Comparison of ENCODE assay signal across 28 cellular contexts in the genomic region with DNA sequence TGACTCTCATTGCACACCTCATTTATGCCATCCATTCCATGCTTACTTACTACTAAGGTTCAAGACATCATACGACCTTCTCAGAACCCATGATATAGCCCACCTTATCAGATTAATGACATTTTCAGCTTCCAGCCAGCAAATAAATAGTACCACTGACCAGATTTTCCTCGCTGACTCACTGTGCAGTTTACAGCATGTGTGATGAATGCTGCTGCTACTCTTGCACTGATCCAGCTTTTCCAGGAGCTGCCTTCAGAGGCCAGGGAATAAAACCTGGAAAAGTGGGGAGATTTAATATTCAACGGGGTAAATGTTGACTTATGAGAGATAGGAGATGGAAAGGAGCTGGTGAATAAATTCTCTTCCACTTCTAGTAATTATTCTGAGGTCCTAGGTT.
A peak's percentile ranks its signal among the peaks of the same experiment; 100 is the strongest.
DNase-seq lines count a peak whose midpoint lies in the region; FAIRE-seq and TF ChIP-seq lines count a peak whose summit lies in the region.
"Had no signal": no experiment of that assay in that cellular context is flagged by ENCODE, and none has a peak within 500 bp of the region (broad histone marks: within the 10 kb centered on the region; RNA-seq: fewer than 3 reads in every experiment).

No MANE protein-coding gene starts in this region.

- 65% methylated on average over 3 of the region's 3 CpGs for WGBS in mesenchymal stem cell

- H2BK120ac ChIP-seq in mesenchymal stem cell (ENCODE audit: low read depth, low read length): no peak overlapping the region

- H3K4me3 Mint-ChIP-seq in HFFc6: no peak overlapping the region
- H3K4me3 Mint-ChIP-seq: B cell; CD8-positive, alpha-beta T cell; H9; T-cell had no signal

- no peak overlapping the region for H3K27ac ChIP-seq in mesenchymal stem cell (ENCODE audit: low read length, poor library complexity, severe bottlenecking)
- H3K27ac ChIP-seq: C4-2B had no signal

- no peak for FAIRE-seq in bronchial epithelial cell (lab: Jason Lieb, UNC)
- FAIRE-seq: A204.1, GM12892, HTR-8/SVneo had no signal

- H2BK5ac ChIP-seq in mesenchymal stem cell (ENCODE audit: low read depth, low read length, poor library complexity, severe bottlenecking): no peak overlapping the region

- H3K4me1 Mint-ChIP-seq in HFFc6 (ENCODE audit: low read depth): peaks cover 80% of the 10 kb centered on the region
- H3K4me1 Mint-ChIP-seq: B cell, T-cell had no signal

- no peaks in the 10 kb centered on the region for H3K79me1 ChIP-seq in mesenchymal stem cell (replicated peaks; ENCODE audit: low read length, poor library complexity, severe bottlenecking)

- H3K36me3 ChIP-seq in bronchial epithelial cell (ENCODE audit: control insufficient read depth, insufficient read depth, low read length): no peaks in the 10 kb centered on the region
- no peaks in the 10 kb centered on the region for H3K36me3 ChIP-seq in mesenchymal stem cell (ENCODE audit: control insufficient read depth in 1 of 2, insufficient read depth in 2 of 2, low read depth in 1 of 2, low read length in 2 of 2)

- H4K91ac ChIP-seq in mesenchymal stem cell (ENCODE audit: low read length): no peak overlapping the region

- H3K14ac ChIP-seq in mesenchymal stem cell (ENCODE audit: low read length in 2 of 2): no peak overlapping the region

- H3K9me3 Mint-ChIP-seq in HFFc6: peaks cover 21% of the 10 kb centered on the region

- H4K8ac ChIP-seq in mesenchymal stem cell (ENCODE audit: low read length): no peak overlapping the region

- no peak overlapping the region for H3K9ac ChIP-seq in mesenchymal stem cell (ENCODE audit: low read length)

- H3K4ac ChIP-seq in mesenchymal stem cell (ENCODE audit: low read depth in 1 of 2, low read length in 2 of 2): no peak overlapping the region

- DNase-seq in EH (ENCODE audit: low read depth) (peak; percentile 50), HFFc6 (no peak), bronchial epithelial cell (ENCODE audit: low read depth) (peak; percentile 7), mesenchymal stem cell (peak; percentile 14), H4 (ENCODE audit: low spot score) (no peak), RPMI8226 (no peak), GM13976 (ENCODE audit: low spot score) (no peak), NCI-H2171 (lab: John Stamatoyannopoulos, UW) (no peak)
- DNase-seq: Caco-2; CD8-positive, alpha-beta T cell; EL; GDM1; H9; KBM-7; NCI-H1417; NCI-H1694; NCI-H2081; NCI-H2171 treated with DMSO at 0.1 percent for 48 hours; NCI-H446; NCI-H524 treated with DMSO at 0.1 percent for 48 hours; NCI-H774; Right ventricle myocardium superior; T-cell had no signal

- H2BK12ac ChIP-seq in mesenchymal stem cell (ENCODE audit: low read length in 2 of 2): no peak overlapping the region

- peak overlapping the region; percentile 56 for H3K27ac Mint-ChIP-seq in HFFc6
- H3K27ac Mint-ChIP-seq: B cell; CD8-positive, alpha-beta T cell; H9; T-cell had no signal

- no peak overlapping the region for H3K18ac ChIP-seq in mesenchymal stem cell (ENCODE audit: low read depth in 1 of 2, low read length in 2 of 2)

- no peak overlapping the region for H3K4me3 ChIP-seq in bronchial epithelial cell (ENCODE audit: low read depth, low read length)
- H3K4me3 ChIP-seq in mesenchymal stem cell (ENCODE audit: insufficient read depth in 1 of 2, low read depth in 1 of 2, low read length in 2 of 2): no peak overlapping the region

- TF ChIP-seq CTCF in HFFc6 (IDR thresholded peaks at IDR 0.05): no peak
- TF ChIP-seq CTCF in bronchial epithelial cell (IDR thresholded peaks at IDR 0.05; ENCODE audit: insufficient read depth, low read length, severe bottlenecking): no peak
- no peak for TF ChIP-seq CTCF in GM13976 (IDR thresholded peaks at IDR 0.05; ENCODE audit: borderline replicate concordance, control extremely low read depth, extremely low read depth, insufficient read depth, missing control alignments)

- no peaks in the 10 kb centered on the region for H3K4me1 ChIP-seq in mesenchymal stem cell (ENCODE audit: control insufficient read depth, insufficient read depth, low read depth, low read length)

- H2BK15ac ChIP-seq in mesenchymal stem cell (ENCODE audit: low read depth, poor library complexity, severe bottlenecking): no peak overlapping the region

- peaks cover 3% of the 10 kb centered on the region for H3K9me3 ChIP-seq in mesenchymal stem cell (ENCODE audit: control insufficient read depth, low read length)
- H3K9me3 ChIP-seq: Caco-2 had no signal

- in situ Hi-C loops in GM13976 (cut with MboI; ENCODE audit: low sequenced_read_pairs, unreplicated experiment): no loop called here

- H3K27me3 ChIP-seq in bronchial epithelial cell (ENCODE audit: control insufficient read depth, insufficient read depth, low read length) (no peaks in the 10 kb centered on the region), mesenchymal stem cell (ENCODE audit: control insufficient read depth in 1 of 2, insufficient read depth in 1 of 2, low read length in 2 of 2) (no peaks in the 10 kb centered on the region)

- H3K36me3 Mint-ChIP-seq in HFFc6 (ENCODE audit: low read depth): peaks cover 24% of the 10 kb centered on the region
- H3K36me3 Mint-ChIP-seq: CD8-positive, alpha-beta T cell had no signal

- H3K27me3 Mint-ChIP-seq in HFFc6 (ENCODE audit: insufficient read depth): no peaks in the 10 kb centered on the region; the same call in 1 of the 2 replicates
- H3K27me3 Mint-ChIP-seq: B cell, T-cell had no signal

- no peak overlapping the region for H2AFZ ChIP-seq in mesenchymal stem cell (ENCODE audit: low read depth, low read length)

- no peak overlapping the region for H2AK5ac ChIP-seq in mesenchymal stem cell (ENCODE audit: low read length, severe bottlenecking)

- H3K23ac ChIP-seq in mesenchymal stem cell (ENCODE audit: low read length in 2 of 2): no peak overlapping the region

- H3K4me2 ChIP-seq in mesenchymal stem cell (ENCODE audit: low read length, poor library complexity, severe bottlenecking): no peak overlapping the region

Comparison
In these comparisons a context has a peak if more than half of its experiments do, and no peak if none do; other contexts are left out.
1. DNase-seq: peak in EH (single experiment), bronchial epithelial cell (single experiment) and mesenchymal stem cell (single experiment); none in HFFc6 (single experiment), H4 (single experiment), RPMI8226 (single experiment), GM13976 (single experiment) and NCI-H2171 (single experiment).